Comparison of ENCODE assay signal across 8 cellular contexts in genomic region chr4:48778431-48779094, GRCh38. TPM values are rescaled to one million over a fixed set of nuclear protein-coding genes. Genes with fewer than 3 reads are reported as not detected.
A peak's percentile ranks its signal among the peaks of the same experiment; 100 is the strongest.
DNase-seq lines count a peak whose midpoint lies in the region; ATAC-seq and TF ChIP-seq lines count a peak whose summit lies in the region.

No MANE protein-coding gene starts in this region.

- no peak for TF ChIP-seq CTCF in stomach (IDR thresholded peaks at IDR 0.05)

- TF ChIP-seq EP300 in stomach (IDR thresholded peaks at IDR 0.05) = no peak

- peak overlapping the region; percentile 89 to 97 (median 92) for H3K4me3 Mint-ChIP-seq in CD4-positive, CD25-positive, alpha-beta regulatory T cell
- H3K4me3 Mint-ChIP-seq in activated naive CD8-positive, alpha-beta T cell treated with anti-CD3 and anti-CD28 coated beads, Interleukin-2, amount 10 ng/mL, durations not matched to agents 7 days and 5 days = peak overlapping the region; percentile 98

- H3K36me3 ChIP-seq in CD4-positive, CD25-positive, alpha-beta regulatory T cell (ENCODE audit: control insufficient read depth, insufficient read depth, low read length) = no peaks in the 10 kb centered on the region
- H3K36me3 ChIP-seq in HUES64 (ENCODE audit: insufficient read depth, low read length) (no peaks in the 10 kb centered on the region), iPS-20b (ENCODE audit: insufficient read depth, low read depth, low read length) (no peaks in the 10 kb centered on the region), stomach (no peaks in the 10 kb centered on the region)

- H3K4me1 Mint-ChIP-seq in CD4-positive, CD25-positive, alpha-beta regulatory T cell = peaks cover 15 to 65% (median 47%) of the 10 kb centered on the region in 4 donors
- H3K4me1 Mint-ChIP-seq in activated naive CD8-positive, alpha-beta T cell treated with anti-CD3 and anti-CD28 coated beads, Interleukin-2, amount 10 ng/mL, durations not matched to agents 7 days and 5 days = peaks cover 31% of the 10 kb centered on the region

- POLR2A ChIA-PET in activated naive CD8-positive, alpha-beta T cell treated with anti-CD3 and anti-CD28 coated beads, Interleukin-2, amount 10 ng/mL, durations not matched to agents 7 days and 5 days (lab: Charles Lee) = interaction anchor here (0.7 to 2.7 kb wide), 4 partner anchors 46 to 166 kb away, joined by 3 to 25 read pairs (median 10); partner anchors contain the start of genes OCIAD1 and OCIAD2

- peak overlapping the region; percentile 80 for H3K4me3 ChIP-seq in CD4-positive, CD25-positive, alpha-beta regulatory T cell (ENCODE audit: low read depth, low read length)
- H3K4me3 ChIP-seq in HUES64 (ENCODE audit: low read length) = peak overlapping the region; percentile 84
- H3K4me3 ChIP-seq in iPS-20b (ENCODE audit: low read length) = peak overlapping the region; percentile 95
- peak overlapping the region; percentile 91 to 97 (median 95) for H3K4me3 ChIP-seq in stomach

- H3K27ac ChIP-seq in CD4-positive, CD25-positive, alpha-beta regulatory T cell (ENCODE audit: insufficient read depth, low read length, poor library complexity, severe bottlenecking) = peak overlapping the region; percentile 90
- H3K27ac ChIP-seq in HUES64 (ENCODE audit: low read depth, low read length) (no peak overlapping the region), iPS-20b (ENCODE audit: low read length) (peak overlapping the region; percentile 31), stomach (peak overlapping the region; percentile 97 to 99 (median 97))

- H3K9me3 ChIP-seq in CD4-positive, CD25-positive, alpha-beta regulatory T cell (ENCODE audit: control insufficient read depth in 2 of 2, low read length in 2 of 2) = no peaks in the 10 kb centered on the region
- H3K9me3 ChIP-seq in HUES64 (ENCODE audit: insufficient read depth, low read depth, low read length) (no peaks in the 10 kb centered on the region), iPS-20b (ENCODE audit: insufficient read depth, low read depth, low read length) (no peaks in the 10 kb centered on the region), stomach (no peaks in the 10 kb centered on the region)

- H3K9me3 Mint-ChIP-seq in CD4-positive, CD25-positive, alpha-beta regulatory T cell = no peaks in the 10 kb centered on the region
- H3K9me3 Mint-ChIP-seq in activated naive CD8-positive, alpha-beta T cell treated with anti-CD3 and anti-CD28 coated beads, Interleukin-2, amount 10 ng/mL, durations not matched to agents 7 days and 5 days = no peaks in the 10 kb centered on the region

- no peaks in the 10 kb centered on the region for H3K27me3 ChIP-seq in CD4-positive, CD25-positive, alpha-beta regulatory T cell (ENCODE audit: control insufficient read depth, insufficient read depth, low read length)
- H3K27me3 ChIP-seq in HUES64 (ENCODE audit: insufficient read depth, low read length) = no peaks in the 10 kb centered on the region
- no peaks in the 10 kb centered on the region for H3K27me3 ChIP-seq in iPS-20b (ENCODE audit: insufficient read depth, low read length)
- H3K27me3 ChIP-seq in stomach = no peaks in the 10 kb centered on the region

- peak in 1 of 3 donors; percentile 2 for DNase-seq in CD4-positive, CD25-positive, alpha-beta regulatory T cell
- no peak for DNase-seq in activated naive CD8-positive, alpha-beta T cell treated with anti-CD3 and anti-CD28 coated beads, Interleukin-2, amount 10 ng/mL, durations not matched to agents 7 days and 5 days
- no peak for DNase-seq in stomach
- DNase-seq in NCI-H774 (lab: John Stamatoyannopoulos, UW) = no peak
- DNase-seq in mesenteric fat pad (ENCODE audit: low spot score) = no peak

- H3K27me3 Mint-ChIP-seq in CD4-positive, CD25-positive, alpha-beta regulatory T cell = peaks cover 5% of the 10 kb centered on the region
- H3K27me3 Mint-ChIP-seq in activated naive CD8-positive, alpha-beta T cell treated with anti-CD3 and anti-CD28 coated beads, Interleukin-2, amount 10 ng/mL, durations not matched to agents 7 days and 5 days = no peaks in the 10 kb centered on the region

- H3K36me3 Mint-ChIP-seq in CD4-positive, CD25-positive, alpha-beta regulatory T cell = peaks cover 8% of the 10 kb centered on the region
- peaks cover 7% of the 10 kb centered on the region for H3K36me3 Mint-ChIP-seq in activated naive CD8-positive, alpha-beta T cell treated with anti-CD3 and anti-CD28 coated beads, Interleukin-2, amount 10 ng/mL, durations not matched to agents 7 days and 5 days

- ATAC-seq in CD4-positive, CD25-positive, alpha-beta regulatory T cell (ENCODE audit: low read depth in 2 of 2) = no peak
- ATAC-seq in activated naive CD8-positive, alpha-beta T cell treated with anti-CD3 and anti-CD28 coated beads, Interleukin-2, amount 10 ng/mL, durations not matched to agents 7 days and 5 days (ENCODE audit: low read depth) = no peak
- ATAC-seq in HG03045 (IDR thresholded peaks at IDR 0.05; ENCODE audit: unreplicated experiment) = no peak

- H3K4me1 ChIP-seq in CD4-positive, CD25-positive, alpha-beta regulatory T cell (ENCODE audit: control insufficient read depth, insufficient read depth, low read length, poor library complexity, severe bottlenecking) = peaks cover 42% of the 10 kb centered on the region
- peaks cover 43% of the 10 kb centered on the region for H3K4me1 ChIP-seq in HUES64 (ENCODE audit: insufficient read depth, low read length)
- H3K4me1 ChIP-seq in iPS-20b (ENCODE audit: insufficient read depth, low read length) = peaks cover 20% of the 10 kb centered on the region; the same call in 1 of the 2 replicates
- H3K4me1 ChIP-seq in stomach = peaks cover 19 to 61% (median 41%) of the 10 kb centered on the region in 4 donors

- WGBS in HUES64 = 6% methylated on average over 8 of the region's 8 CpGs
- WGBS in stomach, 5 donors = 0 to 2% (median 1%) methylated on average over 8 of the region's 8 CpGs

- H3K27ac Mint-ChIP-seq in CD4-positive, CD25-positive, alpha-beta regulatory T cell = peak overlapping the region; percentile 79 to 95 (median 93)
- peak overlapping the region; percentile 87 for H3K27ac Mint-ChIP-seq in activated naive CD8-positive, alpha-beta T cell treated with anti-CD3 and anti-CD28 coated beads, Interleukin-2, amount 10 ng/mL, durations not matched to agents 7 days and 5 days

- intact Hi-C loops in stomach (cut with DNase I; ENCODE audit: low total_unique reads) = no loop called here

- H3K9ac ChIP-seq in HUES64 (ENCODE audit: low read depth, low read length) (peak overlapping the region; percentile 86), iPS-20b (ENCODE audit: low read depth, low read length) (peak overlapping the region; percentile 94)

- TF ChIP-seq POLR2A in stomach (IDR thresholded peaks at IDR 0.05) = no peak

RNA-seq across cellular contexts. Expression of gene FRYL, which starts 1.5 kb away (rescaled TPM):
- 135 TPM for total RNA-seq in CD4-positive, CD25-positive, alpha-beta regulatory T cell
- 10 to 100 TPM; 27.5 to 34.3 (median 31.2) TPM for polyA plus RNA-seq in CD4-positive, CD25-positive, alpha-beta regulatory T cell
- polyA plus RNA-seq in HUES64 (2013, experiment 1 of 2) = 14.5 TPM
- polyA plus RNA-seq in HUES64 (2013, experiment 2 of 2) = 15.7 TPM
- total RNA-seq in activated naive CD8-positive, alpha-beta T cell treated with anti-CD3 and anti-CD28 coated beads, Interleukin-2, amount 10 ng/mL, durations not matched to agents 7 days and 5 days = 100 to 1,000 TPM in 1 of 2 experiments, 10 to 100 TPM in 1; 95.9 to 114 TPM
- total RNA-seq in stomach (100 to 1,000 TPM in 3 of 5 donors, 10 to 100 TPM in 2; 66.4 to 697 (median 105) TPM), mesenteric fat pad (53.0 TPM)
- polyA plus RNA-seq in stomach = 10 to 100 TPM in 1 of 3 donors, 1 to 10 TPM in 2; 6.4 to 12.8 (median 7.8) TPM

RNA-seq across cellular contexts. Expression of gene OCIAD1, which starts 52.3 kb away (rescaled TPM):
- total RNA-seq in CD4-positive, CD25-positive, alpha-beta regulatory T cell = 72.2 TPM
- 100 to 1,000 TPM; 139 to 185 (median 155) TPM for polyA plus RNA-seq in CD4-positive, CD25-positive, alpha-beta regulatory T cell
- 119 TPM for polyA plus RNA-seq in HUES64 (2013, experiment 1 of 2)
- polyA plus RNA-seq in HUES64 (2013, experiment 2 of 2) = 126 TPM
- total RNA-seq in activated naive CD8-positive, alpha-beta T cell treated with anti-CD3 and anti-CD28 coated beads, Interleukin-2, amount 10 ng/mL, durations not matched to agents 7 days and 5 days = 100 to 1,000 TPM; 104 to 107 TPM
- total RNA-seq in stomach = 100 to 1,000 TPM in 3 of 5 donors, 10 to 100 TPM in 2; 24.0 to 142 (median 112) TPM
- 10 to 100 TPM; 55.4 to 98.3 (median 72.6) TPM for polyA plus RNA-seq in stomach
- total RNA-seq in mesenteric fat pad = 96.7 TPM
